In genomic region chr9:72542538-72542835, GRCh38 we compare ENCODE assay signal across 12 cellular contexts. TPM values are rescaled to one million over a fixed set of nuclear protein-coding genes. Genes with fewer than 3 reads are reported as not detected.
A peak's percentile ranks its signal among the peaks of the same experiment; 100 is the strongest.
DNase-seq lines count a peak whose midpoint lies in the region; ATAC-seq and TF ChIP-seq lines count a peak whose summit lies in the region.
"Not testable (repeated sequence)": the region's sequence is repeated elsewhere in the genome, so short reads cannot be mapped to it uniquely, and the experiment has no call there.
"Had no signal": no experiment of that assay in that cellular context is flagged by ENCODE, and none has a peak within 500 bp of the region (broad histone marks: within the 10 kb centered on the region; RNA-seq: fewer than 3 reads in every experiment).

No MANE protein-coding gene starts in this region.

- not testable (repeated sequence) for H3K4me3 ChIP-seq in mammary epithelial cell (replicated peaks in 1 of 3; ENCODE audit: insufficient read depth in 1 of 3, low read depth in 2 of 3, low read length in 3 of 3); esophagus squamous epithelium

- 53% methylated on average over 4 of the region's 6 CpGs for WGBS in mammary epithelial cell (ENCODE audit: low coverage, missing lambda C conversion rate)
- 51 to 69% methylated on average over 6 of the region's 6 CpGs for WGBS in esophagus squamous epithelium, 2 donors

- not testable (repeated sequence) for H3K9me3 ChIP-seq in mammary epithelial cell (replicated peaks; ENCODE audit: insufficient read depth, low read length); esophagus squamous epithelium

- H3K36me3 ChIP-seq in mammary epithelial cell (ENCODE audit: insufficient read depth, low read length); esophagus squamous epithelium: not testable (repeated sequence)

- POLR2A ChIA-PET in RWPE1 (lab: Yijun Ruan, JAX; ENCODE audit: low non-redundant PET): interaction anchor here (1.0 kb wide), 1 partner anchor 178 kb away, joined by 8 read pairs; the partner anchor contains the start of gene ZFAND5
- POLR2A ChIA-PET in activated CD8-positive, alpha-beta T cell treated with anti-CD3 and anti-CD28 coated beads for 36 hours (lab: Charles Lee): interaction anchor here (1.2 kb wide), 1 partner anchor 10 kb away, joined by 3 read pairs; no protein-coding TSS in a partner anchor

- peak overlapping the region; percentile 82 for H3K27ac ChIP-seq in RWPE1
- H3K27ac ChIP-seq in mammary epithelial cell (ENCODE audit: insufficient read depth, low read depth, low read length): peak overlapping the region; percentile 65
- H3K27ac ChIP-seq in esophagus squamous epithelium: peak overlapping the region in 3 of 4 donors; percentile 32 to 51 (median 36)

- H2AFZ ChIP-seq in mammary epithelial cell (ENCODE audit: low read depth, low read length): peak overlapping the region; percentile 30

- CTCF ChIA-PET in RWPE1 (lab: Yijun Ruan, JAX); mammary epithelial cell (lab: Charles Lee; ENCODE audit: low non-redundant PET): not testable (repeated sequence)
- CTCF ChIA-PET in activated CD8-positive, alpha-beta T cell treated with anti-CD3 and anti-CD28 coated beads for 36 hours (lab: Charles Lee): interaction anchor here (1.3 kb wide), 1 partner anchor 177 kb away, joined by 3 read pairs; no protein-coding TSS in a partner anchor

- peak overlapping the region; percentile 92 for H3K27ac Mint-ChIP-seq in activated CD8-positive, alpha-beta T cell treated with anti-CD3 and anti-CD28 coated beads for 36 hours
- not testable (repeated sequence) for H3K27ac Mint-ChIP-seq in stimulated activated effector memory CD8-positive, alpha-beta T cell treated with anti-CD3 and anti-CD28 coated beads, Interleukin-12 subunit alpha, Interleukin-12 subunit beta, amount 100 ng/mL, for 72 hours

- not testable (repeated sequence) for H3K9ac ChIP-seq in mammary epithelial cell (ENCODE audit: insufficient read depth, low read length)

- not testable (repeated sequence) for H4K20me1 ChIP-seq in mammary epithelial cell (ENCODE audit: insufficient read depth, low read length)

- not testable (repeated sequence) for H3K27me3 Mint-ChIP-seq in activated CD8-positive, alpha-beta T cell treated with anti-CD3 and anti-CD28 coated beads for 36 hours

- DNase-seq in DMS53 (lab: John Stamatoyannopoulos, UW) (peak; percentile 4), HS-5 (ENCODE audit: low read depth) (peak; percentile 16), RWPE1 (ENCODE audit: low spot score) (peak; percentile 28), mammary epithelial cell (peak; percentile 77), iris pigment epithelial cell (ENCODE audit: low read depth) (peak; percentile 71)
- DNase-seq in activated CD8-positive, alpha-beta T cell treated with anti-CD3 and anti-CD28 coated beads for 36 hours; esophagus squamous epithelium (lab: John Stamatoyannopoulos, UW); stimulated activated effector memory CD8-positive, alpha-beta T cell treated with anti-CD3 and anti-CD28 coated beads, Interleukin-12 subunit alpha, Interleukin-12 subunit beta, amount 100 ng/mL, for 72 hours (ENCODE audit: low spot score in 2 of 2): not testable (repeated sequence)

- TF ChIP-seq POLR2A in esophagus squamous epithelium (IDR thresholded peaks at IDR 0.05): not testable (repeated sequence)

- not testable (repeated sequence) for H3K4me2 ChIP-seq in mammary epithelial cell (ENCODE audit: insufficient read depth, low read depth, low read length)

- dilution Hi-C loops in mammary epithelial cell (cut with HindIII; ENCODE audit: low sequenced_read_pairs): not testable (repeated sequence)

- BruUV-seq in mammary epithelial cell (replicated peaks; lab: Mats Ljungman, UMichigan): not testable (repeated sequence)

- in situ Hi-C loops in mammary epithelial cell (cut with MboI; ENCODE audit: low sequenced_read_pairs in 2 of 2): not testable (repeated sequence)

- peaks cover 34% of the 10 kb centered on the region for H3K4me1 ChIP-seq in mammary epithelial cell (ENCODE audit: insufficient read depth, low read length)
- H3K4me1 ChIP-seq in esophagus squamous epithelium: peaks cover 0 to 36% (median 10%) of the 10 kb centered on the region in 3 donors

- peak; percentile 28 for ATAC-seq in activated CD8-positive, alpha-beta T cell treated with anti-CD3 and anti-CD28 coated beads for 36 hours
- ATAC-seq in stimulated activated effector memory CD8-positive, alpha-beta T cell treated with anti-CD3 and anti-CD28 coated beads, Interleukin-12 subunit alpha, Interleukin-12 subunit beta, amount 100 ng/mL, for 72 hours: peak; percentile 64

- H3K79me2 ChIP-seq in mammary epithelial cell (ENCODE audit: insufficient read depth, low read length): not testable (repeated sequence)

- not testable (repeated sequence) for TF ChIP-seq CTCF in RWPE1 (conservative IDR thresholded peaks at IDR 0.05; ENCODE audit: low read depth); activated CD8-positive, alpha-beta T cell treated with anti-CD3 and anti-CD28 coated beads for 36 hours (IDR thresholded peaks at IDR 0.05); mammary epithelial cell (conservative IDR thresholded peaks at IDR 0.05 in 1 of 2, IDR thresholded peaks at IDR 0.05 in 1 of 2; ENCODE audit: extremely low read depth in 1 of 2, insufficient read depth in 1 of 2, low read depth in 1 of 2, low read length in 2 of 2); esophagus squamous epithelium (IDR thresholded peaks at IDR 0.05)

- H3K9me3 Mint-ChIP-seq in activated CD8-positive, alpha-beta T cell treated with anti-CD3 and anti-CD28 coated beads for 36 hours; stimulated activated effector memory CD8-positive, alpha-beta T cell treated with anti-CD3 and anti-CD28 coated beads, Interleukin-12 subunit alpha, Interleukin-12 subunit beta, amount 100 ng/mL, for 72 hours: not testable (repeated sequence)

- H3K4me1 Mint-ChIP-seq in activated CD8-positive, alpha-beta T cell treated with anti-CD3 and anti-CD28 coated beads for 36 hours (ENCODE audit: low read depth): peaks cover 20% of the 10 kb centered on the region
- H3K4me1 Mint-ChIP-seq in stimulated activated effector memory CD8-positive, alpha-beta T cell treated with anti-CD3 and anti-CD28 coated beads, Interleukin-12 subunit alpha, Interleukin-12 subunit beta, amount 100 ng/mL, for 72 hours: peaks cover 30% of the 10 kb centered on the region

- not testable (repeated sequence) for H3K36me3 Mint-ChIP-seq in activated CD8-positive, alpha-beta T cell treated with anti-CD3 and anti-CD28 coated beads for 36 hours (ENCODE audit: low read depth); stimulated activated effector memory CD8-positive, alpha-beta T cell treated with anti-CD3 and anti-CD28 coated beads, Interleukin-12 subunit alpha, Interleukin-12 subunit beta, amount 100 ng/mL, for 72 hours

- H3K4me3 Mint-ChIP-seq in activated CD8-positive, alpha-beta T cell treated with anti-CD3 and anti-CD28 coated beads for 36 hours; stimulated activated effector memory CD8-positive, alpha-beta T cell treated with anti-CD3 and anti-CD28 coated beads, Interleukin-12 subunit alpha, Interleukin-12 subunit beta, amount 100 ng/mL, for 72 hours: not testable (repeated sequence)

- intact Hi-C loops in activated CD8-positive, alpha-beta T cell treated with anti-CD3 and anti-CD28 coated beads for 36 hours (cut with micrococcal nuclease); esophagus squamous epithelium (cut with DNase I): not testable (repeated sequence)
- intact Hi-C loops in mammary epithelial cell (cut with micrococcal nuclease): loop anchor here (1.0 to 5.0 kb wide), 2 partner anchors 37 to 100 kb away; no protein-coding TSS in a partner anchor

- not testable (repeated sequence) for H3K27me3 ChIP-seq in mammary epithelial cell (ENCODE audit: insufficient read depth, low read length); esophagus squamous epithelium

RNA-seq across cellular contexts. Expression of gene TMC1, which starts 21.1 kb away (rescaled TPM):
- under 1 TPM in 1 of 2 experiments, not detected in 1; 0.38 TPM for total RNA-seq in activated CD8-positive, alpha-beta T cell treated with anti-CD3 and anti-CD28 coated beads for 36 hours
- not detected for total RNA-seq in mammary epithelial cell
- polyA plus RNA-seq in mammary epithelial cell: 0.06 TPM
- not detected for polyA minus RNA-seq in mammary epithelial cell
- total RNA-seq in esophagus squamous epithelium: 1 to 10 TPM in 3 of 4 donors, not detected in 1; 1.1 to 3.1 (median 1.5) TPM
- total RNA-seq: activated CD8-positive, alpha-beta memory T cell treated with anti-CD3 and anti-CD28 coated beads for 36 hours; Calu3; Peyer's patch had no signal
- polyA plus RNA-seq: neural cell had no signal
